21 cellular contexts compared by ENCODE assay signal in genomic region chr5:126280343-126280742, GRCh38.
"Had no signal": no experiment of that assay in that cellular context is flagged by ENCODE, and none has a peak within 500 bp of the region (broad histone marks: within the 10 kb centered on the region; RNA-seq: fewer than 3 reads in every experiment).

No MANE protein-coding gene starts in this region.

- H3K4me3 ChIP-seq: breast epithelium had no signal

- H3K9me3 Mint-ChIP-seq: activated CD4-positive, alpha-beta memory T cell treated with anti-CD3 and anti-CD28 coated beads, Interleukin-2, amount 10 ng/mL, durations not matched to agents 7 days and 5 days; activated naive CD4-positive, alpha-beta T cell treated with anti-CD3 and anti-CD28 coated beads, Interleukin-2, amount 10 ng/mL, durations not matched to agents 7 days and 5 days; activated naive CD8-positive, alpha-beta T cell treated with anti-CD3 and anti-CD28 coated beads for 36 hours; activated T-helper 2 cell treated with anti-CD3 and anti-CD28 coated beads, Interferon-gamma antibody, Interleukin-2, Interleukin-4, amounts not matched to agents 10 μg/mL and 5 μg/mL and 100 μg/mL, durations not matched to agents 14 hours and 24 hours and 36 hours; T-cell had no signal

- ATAC-seq: activated T-cell treated with anti-CD3 and anti-CD28 coated beads, Interleukin-2, amount 50 U/mL, for 72 hours; PC-3; T-cell had no signal

- H3K27ac ChIP-seq: breast epithelium, VCaP had no signal

- H3K27ac Mint-ChIP-seq: activated CD4-positive, alpha-beta memory T cell treated with anti-CD3 and anti-CD28 coated beads, Interleukin-2, amount 10 ng/mL, durations not matched to agents 7 days and 5 days; activated naive CD4-positive, alpha-beta T cell treated with anti-CD3 and anti-CD28 coated beads, Interleukin-2, amount 10 ng/mL, durations not matched to agents 7 days and 5 days; activated naive CD8-positive, alpha-beta T cell treated with anti-CD3 and anti-CD28 coated beads for 36 hours; activated T-cell treated with anti-CD3 and anti-CD28 coated beads, Interleukin-2, amount 50 U/mL, for 72 hours; activated T-helper 2 cell treated with anti-CD3 and anti-CD28 coated beads, Interferon-gamma antibody, Interleukin-2, Interleukin-4, amounts not matched to agents 10 μg/mL and 5 μg/mL and 100 μg/mL, durations not matched to agents 14 hours and 24 hours and 36 hours; T-cell had no signal

- H3K9me3 ChIP-seq: breast epithelium had no signal

- FAIRE-seq: RCC 7860 had no signal

- DNase-seq: activated CD4-positive, alpha-beta memory T cell treated with anti-CD3 and anti-CD28 coated beads, Interleukin-2, amount 10 ng/mL, durations not matched to agents 7 days and 5 days; activated CD4-positive, alpha-beta T cell treated with anti-CD3 and anti-CD28 coated beads, Interleukin-2, amount 50 U/mL, for 1 hour; activated CD4-positive, CD25-positive, alpha-beta regulatory T cell; activated gamma-delta T cell treated with Interleukin-2 at 50 U/mL for 16 hours; activated naive CD4-positive, alpha-beta T cell treated with anti-CD3 and anti-CD28 coated beads, Interleukin-2, amount 10 ng/mL, durations not matched to agents 7 days and 5 days; activated naive CD8-positive, alpha-beta T cell treated with anti-CD3 and anti-CD28 coated beads for 36 hours; activated T-cell treated with anti-CD3 and anti-CD28 coated beads for 4 hours; activated T-cell treated with anti-CD3 and anti-CD28 coated beads, Interleukin-2, amount 50 U/mL, for 72 hours; central memory CD4-positive, alpha-beta T cell; MM.1S; NCI-H1105; NCI-H1436; NCI-H1694 treated with DMSO at 0.1 percent for 48 hours; NCI-H2029 treated with DMSO at 0.1 percent for 48 hours; PC-3; SIG-M5; T-cell had no signal

- H3K4me1 Mint-ChIP-seq: activated CD4-positive, alpha-beta memory T cell treated with anti-CD3 and anti-CD28 coated beads, Interleukin-2, amount 10 ng/mL, durations not matched to agents 7 days and 5 days; activated naive CD4-positive, alpha-beta T cell treated with anti-CD3 and anti-CD28 coated beads, Interleukin-2, amount 10 ng/mL, durations not matched to agents 7 days and 5 days; activated naive CD8-positive, alpha-beta T cell treated with anti-CD3 and anti-CD28 coated beads for 36 hours had no signal

- H3K27me3 ChIP-seq: breast epithelium had no signal

- H3K4me1 ChIP-seq: breast epithelium had no signal

- H3K36me3 ChIP-seq: breast epithelium had no signal

- H3K36me3 Mint-ChIP-seq: activated naive CD4-positive, alpha-beta T cell treated with anti-CD3 and anti-CD28 coated beads, Interleukin-2, amount 10 ng/mL, durations not matched to agents 7 days and 5 days; activated naive CD8-positive, alpha-beta T cell treated with anti-CD3 and anti-CD28 coated beads for 36 hours; T-cell had no signal

- H3K27me3 Mint-ChIP-seq: activated CD4-positive, alpha-beta memory T cell treated with anti-CD3 and anti-CD28 coated beads, Interleukin-2, amount 10 ng/mL, durations not matched to agents 7 days and 5 days; activated naive CD4-positive, alpha-beta T cell treated with anti-CD3 and anti-CD28 coated beads, Interleukin-2, amount 10 ng/mL, durations not matched to agents 7 days and 5 days; activated naive CD8-positive, alpha-beta T cell treated with anti-CD3 and anti-CD28 coated beads for 36 hours had no signal

- H3K4me3 Mint-ChIP-seq: activated CD4-positive, alpha-beta memory T cell treated with anti-CD3 and anti-CD28 coated beads, Interleukin-2, amount 10 ng/mL, durations not matched to agents 7 days and 5 days; activated naive CD4-positive, alpha-beta T cell treated with anti-CD3 and anti-CD28 coated beads, Interleukin-2, amount 10 ng/mL, durations not matched to agents 7 days and 5 days; activated naive CD8-positive, alpha-beta T cell treated with anti-CD3 and anti-CD28 coated beads for 36 hours; activated T-cell treated with anti-CD3 and anti-CD28 coated beads, Interleukin-2, amount 50 U/mL, for 72 hours; T-cell had no signal
